8 cellular contexts compared by ENCODE assay signal in the genomic region with DNA sequence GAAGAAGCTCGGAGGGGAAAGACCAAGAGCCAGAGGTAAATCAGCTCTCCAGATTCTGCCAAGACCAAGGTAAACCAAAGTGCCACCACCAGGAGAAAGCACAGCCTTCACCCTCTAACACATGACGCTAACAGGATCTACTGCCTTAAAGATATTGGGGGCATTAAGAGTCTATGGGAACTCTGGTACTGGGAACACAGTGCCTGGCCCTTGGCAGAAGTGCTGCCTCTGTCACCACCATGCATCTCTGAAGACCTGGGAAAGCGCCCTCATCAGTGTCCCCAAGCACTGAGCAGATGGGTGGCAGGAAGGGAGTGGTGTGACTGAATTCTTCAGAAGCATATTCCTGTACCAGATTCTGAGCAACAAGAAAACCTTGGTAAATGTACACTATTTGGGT. TPM values are rescaled to one million over a fixed set of nuclear protein-coding genes. Genes with fewer than 3 reads are reported as not detected.
DNase-seq lines count a peak whose midpoint lies in the region; ATAC-seq and TF ChIP-seq lines count a peak whose summit lies in the region.

No MANE protein-coding gene starts in this region.

- no peak for DNase-seq in activated T-helper 1 cell treated with anti-CD3 and anti-CD28 coated beads, Interleukin-12 subunit alpha, Interleukin-12 subunit beta, Interleukin-2, Interleukin-4 antibody, amounts not matched to agents 30 ng/mL and 10 ng/mL and 1 ng/mL, durations not matched to agents 14 hours and 24 hours and 36 hours (ENCODE audit: low spot score)
- DNase-seq in smooth muscle cell (lab: John Stamatoyannopoulos, UW; ENCODE audit: unreplicated experiment): no peak
- DNase-seq in stimulated activated CD4-positive, alpha-beta T cell treated with anti-CD3 and anti-CD28 coated beads, Interleukin-4, amount 100 ng/mL, for 24 hours: no peak
- DNase-seq in CD1c-positive myeloid dendritic cell (ENCODE audit: extremely low spot score): no peak

- peak overlapping the region; percentile 98 for H3K4me3 Mint-ChIP-seq in activated T-helper 1 cell treated with anti-CD3 and anti-CD28 coated beads, Interleukin-12 subunit alpha, Interleukin-12 subunit beta, Interleukin-2, Interleukin-4 antibody, amounts not matched to agents 30 ng/mL and 10 ng/mL and 1 ng/mL, durations not matched to agents 14 hours and 24 hours and 36 hours

- H2AFZ ChIP-seq in smooth muscle cell (ENCODE audit: low read depth): no peak overlapping the region

- H3K4me1 Mint-ChIP-seq in activated T-helper 1 cell treated with anti-CD3 and anti-CD28 coated beads, Interleukin-12 subunit alpha, Interleukin-12 subunit beta, Interleukin-2, Interleukin-4 antibody, amounts not matched to agents 30 ng/mL and 10 ng/mL and 1 ng/mL, durations not matched to agents 14 hours and 24 hours and 36 hours (ENCODE audit: low read depth): peaks cover 19% of the 10 kb centered on the region

- H3K4me1 ChIP-seq in HUES64 (ENCODE audit: insufficient read depth, low read length) (peaks cover 10% of the 10 kb centered on the region), iPS-15b (ENCODE audit: control insufficient read depth, insufficient read depth, low read length) (peaks cover 3% of the 10 kb centered on the region), smooth muscle cell (ENCODE audit: low read depth) (no peaks in the 10 kb centered on the region)

- H4K20me1 ChIP-seq in smooth muscle cell (ENCODE audit: low read depth): no peaks in the 10 kb centered on the region

- TF ChIP-seq CTCF in smooth muscle cell (IDR thresholded peaks at IDR 0.05; ENCODE audit: borderline replicate concordance, insufficient read depth, poor library complexity, severe bottlenecking): no peak

- peak overlapping the region; percentile 67; the same call in 1 of the 2 replicates for H3K4me3 ChIP-seq in HUES64 (ENCODE audit: low read length)
- H3K4me3 ChIP-seq in iPS-15b (ENCODE audit: low read depth, low read length): peak overlapping the region; percentile 84
- peak overlapping the region; percentile 80 for H3K4me3 ChIP-seq in smooth muscle cell

- H3K27ac ChIP-seq in HUES64 (ENCODE audit: low read depth, low read length): no peak overlapping the region
- no peak overlapping the region for H3K27ac ChIP-seq in smooth muscle cell (ENCODE audit: low read depth)

- peaks cover 12% of the 10 kb centered on the region; the same call in 1 of the 2 replicates for H3K27me3 ChIP-seq in HUES64 (ENCODE audit: insufficient read depth, low read length)
- H3K27me3 ChIP-seq in iPS-15b (ENCODE audit: control insufficient read depth, insufficient read depth, low read length): peaks cover 9% of the 10 kb centered on the region
- peaks cover 11% of the 10 kb centered on the region for H3K27me3 ChIP-seq in smooth muscle cell (ENCODE audit: low read depth)

- peak overlapping the region; percentile 98 for H3K4me2 ChIP-seq in smooth muscle cell

- H3K27me3 Mint-ChIP-seq in activated T-helper 1 cell treated with anti-CD3 and anti-CD28 coated beads, Interleukin-12 subunit alpha, Interleukin-12 subunit beta, Interleukin-2, Interleukin-4 antibody, amounts not matched to agents 30 ng/mL and 10 ng/mL and 1 ng/mL, durations not matched to agents 14 hours and 24 hours and 36 hours (ENCODE audit: insufficient read depth): peaks cover 10% of the 10 kb centered on the region

- H3F3A ChIP-seq in smooth muscle cell (ENCODE audit: low read depth): no peaks in the 10 kb centered on the region

- no peaks in the 10 kb centered on the region for H3K9me3 ChIP-seq in HUES64 (ENCODE audit: insufficient read depth, low read depth, low read length)
- no peaks in the 10 kb centered on the region for H3K9me3 ChIP-seq in iPS-15b (ENCODE audit: control insufficient read depth, insufficient read depth, low read length)
- H3K9me3 ChIP-seq in smooth muscle cell (replicated peaks; ENCODE audit: low read depth): no peaks in the 10 kb centered on the region

- H3K79me2 ChIP-seq in smooth muscle cell (ENCODE audit: low read depth): no peaks in the 10 kb centered on the region

- ATAC-seq in HG03196 (IDR thresholded peaks at IDR 0.05; ENCODE audit: unreplicated experiment) (no peak), GM21529 (IDR thresholded peaks at IDR 0.05; ENCODE audit: unreplicated experiment) (no peak)

- H3K9ac ChIP-seq in HUES64 (ENCODE audit: low read depth, low read length) (no peak overlapping the region), iPS-15b (ENCODE audit: low read depth, low read length) (no peak overlapping the region), smooth muscle cell (ENCODE audit: low read depth) (no peak overlapping the region)

- WGBS in HUES64: 89% methylated on average over 3 of the region's 3 CpGs
- WGBS in smooth muscle cell (ENCODE audit: low lambda C conversion rate): 93% methylated on average over 3 of the region's 3 CpGs

- H3K36me3 ChIP-seq in HUES64 (ENCODE audit: insufficient read depth, low read length): peaks cover 14% of the 10 kb centered on the region
- H3K36me3 ChIP-seq in iPS-15b (ENCODE audit: control insufficient read depth, insufficient read depth, low read length): no peaks in the 10 kb centered on the region
- no peaks in the 10 kb centered on the region for H3K36me3 ChIP-seq in smooth muscle cell (ENCODE audit: low read depth)

- H3K36me3 Mint-ChIP-seq in activated T-helper 1 cell treated with anti-CD3 and anti-CD28 coated beads, Interleukin-12 subunit alpha, Interleukin-12 subunit beta, Interleukin-2, Interleukin-4 antibody, amounts not matched to agents 30 ng/mL and 10 ng/mL and 1 ng/mL, durations not matched to agents 14 hours and 24 hours and 36 hours (ENCODE audit: low read depth): peaks cover 12% of the 10 kb centered on the region

- peak overlapping the region; percentile 46 for H3K27ac Mint-ChIP-seq in activated T-helper 1 cell treated with anti-CD3 and anti-CD28 coated beads, Interleukin-12 subunit alpha, Interleukin-12 subunit beta, Interleukin-2, Interleukin-4 antibody, amounts not matched to agents 30 ng/mL and 10 ng/mL and 1 ng/mL, durations not matched to agents 14 hours and 24 hours and 36 hours

- intact Hi-C loops in activated T-helper 1 cell treated with anti-CD3 and anti-CD28 coated beads, Interleukin-12 subunit alpha, Interleukin-12 subunit beta, Interleukin-2, Interleukin-4 antibody, amounts not matched to agents 30 ng/mL and 10 ng/mL and 1 ng/mL, durations not matched to agents 14 hours and 24 hours and 36 hours (cut with micrococcal nuclease): loop anchor here (5.0 to 10.0 kb wide), 2 partner anchors 173 to 1286 kb away; a partner anchor contains a TSS

- no peaks in the 10 kb centered on the region for H3K9me3 Mint-ChIP-seq in activated T-helper 1 cell treated with anti-CD3 and anti-CD28 coated beads, Interleukin-12 subunit alpha, Interleukin-12 subunit beta, Interleukin-2, Interleukin-4 antibody, amounts not matched to agents 30 ng/mL and 10 ng/mL and 1 ng/mL, durations not matched to agents 14 hours and 24 hours and 36 hours

RNA-seq across cellular contexts. Expression of a gene that starts 1.3 kb away (rescaled TPM):
- polyA plus RNA-seq in HUES64 (2013, experiment 1 of 2): 23.1 TPM
- polyA plus RNA-seq in HUES64 (2013, experiment 2 of 2): 27.5 TPM
- 28.7 and 29.7 TPM in 2 replicates for total RNA-seq in activated T-helper 1 cell treated with anti-CD3 and anti-CD28 coated beads, Interleukin-12 subunit alpha, Interleukin-12 subunit beta, Interleukin-2, Interleukin-4 antibody, amounts not matched to agents 30 ng/mL and 10 ng/mL and 1 ng/mL, durations not matched to agents 14 hours and 24 hours and 36 hours
- total RNA-seq in smooth muscle cell: 15.2 and 27.5 TPM in 2 replicates
- polyA plus RNA-seq in smooth muscle cell: 34.8 and 36.5 TPM in 2 replicates

RNA-seq across cellular contexts. Expression of a gene that starts 4.4 kb away (rescaled TPM):
- polyA plus RNA-seq in HUES64 (2013, experiment 1 of 2): not detected
- not detected for polyA plus RNA-seq in HUES64 (2013, experiment 2 of 2)
- total RNA-seq in activated T-helper 1 cell treated with anti-CD3 and anti-CD28 coated beads, Interleukin-12 subunit alpha, Interleukin-12 subunit beta, Interleukin-2, Interleukin-4 antibody, amounts not matched to agents 30 ng/mL and 10 ng/mL and 1 ng/mL, durations not matched to agents 14 hours and 24 hours and 36 hours: not detected in 2 replicates
- total RNA-seq in smooth muscle cell: not detected in 2 replicates
- not detected in 2 replicates for polyA plus RNA-seq in smooth muscle cell
